In the genomic region with DNA sequence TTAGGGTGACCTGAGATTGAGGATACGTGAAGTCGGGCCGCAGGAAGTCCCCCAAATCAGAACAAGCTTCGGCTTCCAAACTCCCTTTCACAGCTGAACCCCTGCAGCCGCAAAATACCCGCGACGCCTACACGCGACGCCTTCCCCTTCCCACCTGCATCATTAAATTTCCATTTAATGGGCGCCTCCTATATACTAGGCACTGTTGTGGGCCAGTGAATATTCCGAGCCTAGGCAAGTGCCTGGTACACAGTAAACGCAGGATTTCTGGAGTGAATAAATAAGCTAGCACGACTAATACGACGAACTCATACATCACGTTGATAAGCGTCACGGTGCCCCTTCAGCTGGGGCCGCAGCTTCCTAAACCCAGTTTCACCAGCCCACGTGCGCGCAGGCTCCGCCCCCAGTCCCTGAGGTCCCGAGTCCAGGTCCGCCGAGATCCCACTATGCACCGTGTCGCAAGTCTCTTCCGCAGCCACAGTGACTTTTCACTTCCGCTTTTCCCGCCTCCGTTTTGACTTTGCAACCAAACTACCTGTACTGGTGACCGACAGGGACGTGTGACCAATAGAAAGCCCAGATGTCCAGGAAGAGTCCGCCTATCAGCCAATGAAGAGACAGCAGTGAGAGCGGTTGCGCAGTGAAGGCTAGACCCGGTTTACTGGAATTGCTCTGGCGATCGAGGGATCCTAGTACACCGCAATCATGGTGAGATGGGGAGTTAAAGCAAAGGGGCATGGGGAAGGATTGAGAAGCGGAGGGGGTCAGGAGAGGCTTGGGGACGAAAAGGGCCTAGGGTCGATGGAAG, we compare ENCODE assay signal across 1 cellular context.
TF ChIP-seq lines count a peak whose summit lies in the region.

Gene PSMB3, plus strand, starts transcription at position 623 of the 811 bp plus-strand sequence. Its CDS starts 86 bp downstream, at position 709.

TF ChIP-seq in K562, 482 proteins besides CTCF, POLR2A, EP300 and RAD21 (continued from another document):
- TF ChIP-seq ARID3B (CRISPR knock-in tag; IDR thresholded peaks at IDR 0.05; ENCODE audit: borderline replicate concordance) (no peak), HEY1 (CRISPR knock-in tag; IDR thresholded peaks at IDR 0.05; ENCODE audit: borderline replicate concordance) (no peak), ZKSCAN3 (CRISPR knock-in tag; IDR thresholded peaks at IDR 0.05) (no peak), CHCHD3 (CRISPR knock-in tag; IDR thresholded peaks at IDR 0.05) (no peak), ZBTB49 (CRISPR knock-in tag; IDR thresholded peaks at IDR 0.05; ENCODE audit: borderline replicate concordance) (no peak), SMARCB1 (IDR thresholded peaks at IDR 0.05; ENCODE audit: insufficient read length, low read depth) (no peak), ZNF184 (CRISPR knock-in tag; IDR thresholded peaks at IDR 0.05) (no peak), ZNF77 (CRISPR knock-in tag; IDR thresholded peaks at IDR 0.05) (no peak), ARID2 (IDR thresholded peaks at IDR 0.05) (no peak), ZHX1 (conservative IDR thresholded peaks at IDR 0.05; ENCODE audit: low read length) (no peak), ZKSCAN8 (CRISPR knock-in tag; IDR thresholded peaks at IDR 0.05) (peak; percentile 41; the same call in 1 of the 2 replicates), ZKSCAN1 (IDR thresholded peaks at IDR 0.05; ENCODE audit: low read depth, low read length) (no peak), RREB1 (CRISPR knock-in tag; IDR thresholded peaks at IDR 0.05) (peak; percentile 36; the same call in 1 of the 2 replicates), NKRF (IDR thresholded peaks at IDR 0.05; ENCODE audit: borderline replicate concordance) (peak; percentile 95), MAFF (IDR thresholded peaks at IDR 0.05; ENCODE audit: low read length) (0 out of 2 replicates have a peak, but pooled peaks have one; percentile 14), CHD1 (IDR thresholded peaks at IDR 0.05; ENCODE audit: low read length) (no peak), KLF13 (tag; IDR thresholded peaks at IDR 0.05; ENCODE audit: borderline replicate concordance, low read depth) (0 out of 2 replicates have a peak, but pooled peaks have one; percentile 11), NCOA4 (IDR thresholded peaks at IDR 0.05; ENCODE audit: partially characterized antibody) (no peak), NFXL1 (CRISPR knock-in tag; IDR thresholded peaks at IDR 0.05) (no peak), ZBTB1 (CRISPR knock-in tag; IDR thresholded peaks at IDR 0.05; ENCODE audit: borderline replicate concordance, low read depth) (no peak), GTF2A2 (tag; IDR thresholded peaks at IDR 0.05) (no peak), ZNF512 (tag; IDR thresholded peaks at IDR 0.05) (no peak), TAF15 (IDR thresholded peaks at IDR 0.05; ENCODE audit: low read depth, low read length) (no peak), ZFP30 (CRISPR knock-in tag; IDR thresholded peaks at IDR 0.05; ENCODE audit: borderline replicate concordance) (no peak), ZNF239 (CRISPR knock-in tag; IDR thresholded peaks at IDR 0.05) (no peak), HNRNPLL (IDR thresholded peaks at IDR 0.05; ENCODE audit: low read depth, low read length, poor library complexity, severe bottlenecking) (peak; percentile 58), MYNN (IDR thresholded peaks at IDR 0.05) (no peak), MYNN (CRISPR knock-in tag; IDR thresholded peaks at IDR 0.05) (no peak), JUNB (CRISPR knock-in tag; conservative IDR thresholded peaks at IDR 0.05) (no peak)
- TF ChIP-seq, protein P1, sequence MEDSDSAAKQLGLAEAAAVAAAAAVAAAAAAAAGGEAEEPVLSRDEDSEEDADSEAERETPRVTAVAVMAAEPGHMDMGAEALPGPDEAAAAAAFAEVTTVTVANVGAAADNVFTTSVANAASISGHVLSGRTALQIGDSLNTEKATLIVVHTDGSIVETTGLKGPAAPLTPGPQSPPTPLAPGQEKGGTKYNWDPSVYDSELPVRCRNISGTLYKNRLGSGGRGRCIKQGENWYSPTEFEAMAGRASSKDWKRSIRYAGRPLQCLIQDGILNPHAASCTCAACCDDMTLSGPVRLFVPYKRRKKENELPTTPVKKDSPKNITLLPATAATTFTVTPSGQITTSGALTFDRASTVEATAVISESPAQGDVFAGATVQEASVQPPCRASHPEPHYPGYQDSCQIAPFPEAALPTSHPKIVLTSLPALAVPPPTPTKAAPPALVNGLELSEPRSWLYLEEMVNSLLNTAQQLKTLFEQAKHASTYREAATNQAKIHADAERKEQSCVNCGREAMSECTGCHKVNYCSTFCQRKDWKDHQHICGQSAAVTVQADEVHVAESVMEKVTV (CRISPR knock-in tag; IDR thresholded peaks at IDR 0.05), result peak; percentile 12; the same call in 1 of the 2 replicates
- TF ChIP-seq, protein P2, sequence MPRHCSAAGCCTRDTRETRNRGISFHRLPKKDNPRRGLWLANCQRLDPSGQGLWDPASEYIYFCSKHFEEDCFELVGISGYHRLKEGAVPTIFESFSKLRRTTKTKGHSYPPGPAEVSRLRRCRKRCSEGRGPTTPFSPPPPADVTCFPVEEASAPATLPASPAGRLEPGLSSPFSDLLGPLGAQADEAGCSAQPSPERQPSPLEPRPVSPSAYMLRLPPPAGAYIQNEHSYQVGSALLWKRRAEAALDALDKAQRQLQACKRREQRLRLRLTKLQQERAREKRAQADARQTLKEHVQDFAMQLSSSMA (CRISPR knock-in tag; IDR thresholded peaks at IDR 0.05), result no peak
- TF ChIP-seq, protein P3, sequence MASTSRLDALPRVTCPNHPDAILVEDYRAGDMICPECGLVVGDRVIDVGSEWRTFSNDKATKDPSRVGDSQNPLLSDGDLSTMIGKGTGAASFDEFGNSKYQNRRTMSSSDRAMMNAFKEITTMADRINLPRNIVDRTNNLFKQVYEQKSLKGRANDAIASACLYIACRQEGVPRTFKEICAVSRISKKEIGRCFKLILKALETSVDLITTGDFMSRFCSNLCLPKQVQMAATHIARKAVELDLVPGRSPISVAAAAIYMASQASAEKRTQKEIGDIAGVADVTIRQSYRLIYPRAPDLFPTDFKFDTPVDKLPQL (IDR thresholded peaks at IDR 0.05; ENCODE audit: extremely low read depth, insufficient read length), result no peak
